23 cellular contexts compared by ENCODE assay signal in genomic region chrX:22404297-22404696, GRCh38.
"Had no signal": no experiment of that assay in that cellular context is flagged by ENCODE, and none has a peak within 500 bp of the region (broad histone marks: within the 10 kb centered on the region; RNA-seq: fewer than 3 reads in every experiment).

No MANE protein-coding gene starts in this region.

- ATAC-seq: HepG2, Panc1, PC-3 had no signal

- H3K36me3 ChIP-seq: MG63, SJSA1 had no signal

- H3K9me3 ChIP-seq: MG63, SJSA1 had no signal

- FAIRE-seq: HepG2 had no signal

- H3K27ac ChIP-seq: SJSA1, SK-N-MC had no signal

- H3K4me1 ChIP-seq: SJSA1 had no signal

- H3K4me3 ChIP-seq: MG63, SJSA1, SK-N-MC had no signal

- H3K27me3 ChIP-seq: MG63, SJSA1 had no signal

- DNase-seq: IMR-90, Karpas-422, KG1, MG63, NCI-H1092 treated with DMSO at 0.1 percent for 48 hours, NCI-H1436, NCI-H187, NCI-H2029, NCI-H2081 treated with DMSO at 0.1 percent for 48 hours, NCI-H2171, NCI-H226, NCI-H446, NCI-H510A, NCI-H524 treated with DMSO at 0.1 percent for 48 hours, NCI-H82, PC-3, Right ventricle myocardium superior, RPMI8226, SIG-M5 had no signal
